Comparison of ENCODE assay signal across 16 cellular contexts in the genomic region with DNA sequence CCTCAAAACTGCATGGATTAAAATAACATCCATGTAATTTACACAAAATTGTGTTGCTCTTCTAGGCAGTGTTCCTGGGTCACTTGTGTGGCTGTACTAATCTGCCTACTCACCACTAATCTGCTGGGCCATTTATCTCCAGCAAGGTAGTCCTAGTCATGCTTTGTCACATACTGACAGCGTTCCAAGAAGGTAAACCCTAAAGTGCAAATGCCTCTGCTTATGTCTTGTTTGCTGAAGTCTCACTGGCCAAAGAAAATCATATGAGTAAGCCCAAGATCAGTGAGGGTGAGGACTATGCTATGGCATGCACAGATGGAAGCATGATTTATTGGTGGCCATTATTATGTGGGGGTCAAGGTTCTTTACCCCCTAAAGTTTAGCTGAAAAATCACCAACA.
"Had no signal": no experiment of that assay in that cellular context is flagged by ENCODE, and none has a peak within 500 bp of the region (broad histone marks: within the 10 kb centered on the region; RNA-seq: fewer than 3 reads in every experiment).

No MANE protein-coding gene starts in this region.

- H3K4me1 ChIP-seq: adrenal gland, body of pancreas, left lung, pancreas had no signal

- H3K4me3 Mint-ChIP-seq: activated CD8-positive, alpha-beta T cell treated with anti-CD3 and anti-CD28 coated beads for 36 hours; activated naive CD4-positive, alpha-beta T cell treated with anti-CD3 and anti-CD28 coated beads, Interleukin-2, amount 50 U/mL, for 24 hours; activated T-cell treated with anti-CD3 and anti-CD28 coated beads, Interleukin-2, amount 50 U/mL, for 4 hours; central memory CD8-positive, alpha-beta T cell; naive B cell; stimulated activated memory B cell treated with anti-CD40 and anti-IgM and Interleukin-4, amounts not matched to agents 10 μg/mL and 1 μg/mL and 100 μg/mL, for 72 hours; T-helper 17 cell; WTC11 had no signal

- H3K27ac ChIP-seq: adrenal gland, body of pancreas, coronary artery, left lung, pancreas had no signal

- H3K36me3 ChIP-seq: adrenal gland, left lung, pancreas had no signal

- H3K9me3 ChIP-seq: adrenal gland, body of pancreas, left lung, pancreas had no signal

- ATAC-seq: activated CD8-positive, alpha-beta T cell treated with anti-CD3 and anti-CD28 coated beads for 36 hours; activated T-cell treated with anti-CD3 and anti-CD28 coated beads, Interleukin-2, amount 50 U/mL, for 4 hours; body of pancreas; left lung; pancreas; stimulated activated memory B cell treated with anti-CD40 and anti-IgM and Interleukin-4, amounts not matched to agents 10 μg/mL and 1 μg/mL and 100 μg/mL, for 72 hours; T-helper 17 cell; WTC11 had no signal

- H3K27me3 ChIP-seq: adrenal gland, body of pancreas, left lung, pancreas had no signal

- H3K27me3 Mint-ChIP-seq: activated CD8-positive, alpha-beta T cell treated with anti-CD3 and anti-CD28 coated beads for 36 hours; activated naive CD4-positive, alpha-beta T cell treated with anti-CD3 and anti-CD28 coated beads, Interleukin-2, amount 50 U/mL, for 24 hours; central memory CD8-positive, alpha-beta T cell; stimulated activated memory B cell treated with anti-CD40 and anti-IgM and Interleukin-4, amounts not matched to agents 10 μg/mL and 1 μg/mL and 100 μg/mL, for 72 hours; T-helper 17 cell had no signal

- H3K4me1 Mint-ChIP-seq: activated naive CD4-positive, alpha-beta T cell treated with anti-CD3 and anti-CD28 coated beads, Interleukin-2, amount 50 U/mL, for 24 hours; central memory CD8-positive, alpha-beta T cell; naive B cell; stimulated activated memory B cell treated with anti-CD40 and anti-IgM and Interleukin-4, amounts not matched to agents 10 μg/mL and 1 μg/mL and 100 μg/mL, for 72 hours; T-helper 17 cell had no signal

- H3K4me3 ChIP-seq: adrenal gland, body of pancreas, coronary artery, left lung, pancreas had no signal

- H3K9me3 Mint-ChIP-seq: activated naive CD4-positive, alpha-beta T cell treated with anti-CD3 and anti-CD28 coated beads, Interleukin-2, amount 50 U/mL, for 24 hours had no signal

- H3K36me3 Mint-ChIP-seq: activated naive CD4-positive, alpha-beta T cell treated with anti-CD3 and anti-CD28 coated beads, Interleukin-2, amount 50 U/mL, for 24 hours; naive B cell; stimulated activated memory B cell treated with anti-CD40 and anti-IgM and Interleukin-4, amounts not matched to agents 10 μg/mL and 1 μg/mL and 100 μg/mL, for 72 hours had no signal

- H3K27ac Mint-ChIP-seq: activated CD8-positive, alpha-beta T cell treated with anti-CD3 and anti-CD28 coated beads for 36 hours; activated naive CD4-positive, alpha-beta T cell treated with anti-CD3 and anti-CD28 coated beads, Interleukin-2, amount 50 U/mL, for 24 hours; naive B cell; stimulated activated memory B cell treated with anti-CD40 and anti-IgM and Interleukin-4, amounts not matched to agents 10 μg/mL and 1 μg/mL and 100 μg/mL, for 72 hours; T-helper 17 cell; WTC11 had no signal

- DNase-seq: activated CD4-positive, alpha-beta T cell treated with anti-CD3 and anti-CD28 coated beads for 4 hours; activated CD8-positive, alpha-beta T cell treated with anti-CD3 and anti-CD28 coated beads for 36 hours; activated effector memory CD4-positive, alpha-beta T cell treated with anti-CD3 and anti-CD28 coated beads, Interleukin-2, amount 50 U/mL, for 16 hours; activated T-cell treated with anti-CD3 and anti-CD28 coated beads, Interleukin-2, amount 50 U/mL, for 4 hours; adrenal gland; body of pancreas; effector CD4-positive, alpha-beta T cell; left lung; naive B cell; pancreas; T-helper 17 cell had no signal
